Comparison of ENCODE assay signal across 18 cellular contexts in the genomic region with DNA sequence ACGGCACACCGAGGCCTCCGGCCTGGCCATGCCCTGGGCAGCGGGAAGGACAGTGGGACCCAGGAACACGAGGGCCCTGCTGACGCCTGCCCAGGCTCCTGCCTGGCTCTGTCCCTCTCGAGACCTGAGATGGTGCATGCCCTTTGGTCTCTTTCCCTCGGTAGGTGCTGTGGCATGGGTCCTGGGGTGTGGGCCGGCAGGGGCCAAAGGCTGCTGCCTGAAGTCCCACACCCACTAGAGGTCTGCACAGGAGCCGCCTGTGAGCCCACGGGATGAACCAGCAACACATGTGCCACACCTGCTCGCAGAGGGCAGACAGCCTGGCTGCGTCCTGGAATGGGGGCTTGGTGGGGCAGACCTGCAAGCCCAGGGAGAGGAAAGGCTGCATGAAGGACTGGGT.
DNase-seq lines count a peak whose midpoint lies in the region; ATAC-seq and TF ChIP-seq lines count a peak whose summit lies in the region.
"Had no signal": no experiment of that assay in that cellular context is flagged by ENCODE, and none has a peak within 500 bp of the region (broad histone marks: within the 10 kb centered on the region; RNA-seq: fewer than 3 reads in every experiment).

No MANE protein-coding gene starts in this region.

- no peak for ATAC-seq in Right ventricle myocardium inferior

- H3K9ac ChIP-seq in neuronal stem cell (ENCODE audit: low read depth, low read length, poor library complexity) (no peak overlapping the region), stomach smooth muscle (ENCODE audit: low read length in 2 of 2) (no peak overlapping the region), mammary epithelial cell (ENCODE audit: insufficient read depth, low read length) (no peak overlapping the region)

- H3K79me1 ChIP-seq in neuronal stem cell (ENCODE audit: low read depth, low read length), result no peaks in the 10 kb centered on the region

- H3K36me3 ChIP-seq in right atrium auricular region (no peaks in the 10 kb centered on the region), neuronal stem cell (replicated peaks in 1 of 2; ENCODE audit: control insufficient read depth in 2 of 2, insufficient read depth in 2 of 2, low read length in 2 of 2) (no peaks in the 10 kb centered on the region), stomach smooth muscle (ENCODE audit: control insufficient read depth in 2 of 2, insufficient read depth in 2 of 2, low read length in 2 of 2) (peaks cover 0 to 3% of the 10 kb centered on the region in 2 donors), mammary epithelial cell (ENCODE audit: insufficient read depth, low read length) (no peaks in the 10 kb centered on the region), thyroid gland (no peaks in the 10 kb centered on the region)
- H3K36me3 ChIP-seq: Peyer's patch had no signal

- H3K4me1 ChIP-seq in right atrium auricular region (peaks cover 0 to 48% of the 10 kb centered on the region in 2 donors), neuronal stem cell (ENCODE audit: control insufficient read depth in 2 of 2, insufficient read depth in 1 of 2, low read depth in 1 of 2, low read length in 2 of 2) (peaks cover 0 to 6% of the 10 kb centered on the region in 2 donors), stomach smooth muscle (ENCODE audit: control insufficient read depth, insufficient read depth, low read length) (peaks cover 45% of the 10 kb centered on the region), mammary epithelial cell (ENCODE audit: insufficient read depth, low read length) (no peaks in the 10 kb centered on the region), thyroid gland (peaks cover 4% of the 10 kb centered on the region in 2 donors)
- H3K4me1 ChIP-seq: Peyer's patch had no signal

- H3K27ac ChIP-seq in right atrium auricular region, result peak overlapping the region in 1 of 2 donors; percentile 79
- no peak overlapping the region for H3K27ac ChIP-seq in neuronal stem cell (replicated peaks; ENCODE audit: low read length)
- peak overlapping the region; percentile 99 for H3K27ac ChIP-seq in stomach smooth muscle (ENCODE audit: low read length)
- H3K27ac ChIP-seq in mammary epithelial cell (ENCODE audit: insufficient read depth, low read depth, low read length), result no peak overlapping the region
- no peak overlapping the region for H3K27ac ChIP-seq in thyroid gland

- H2BK5ac ChIP-seq in neuronal stem cell (ENCODE audit: low read length), result no peak overlapping the region

- no peak overlapping the region for H4K91ac ChIP-seq in neuronal stem cell (ENCODE audit: low read depth, low read length, poor library complexity)

- peaks cover 5% of the 10 kb centered on the region for H3K36me3 Mint-ChIP-seq in chondrocyte (ENCODE audit: low read depth)

- intact Hi-C loops in Right ventricle myocardium inferior (cut with DNase I), result no loop called here
- intact Hi-C loops in mammary epithelial cell (cut with micrococcal nuclease), result no loop called here
- intact Hi-C loops in thyroid gland (cut with DNase I), result no loop called here

- in situ Hi-C loops in mammary epithelial cell (cut with MboI; ENCODE audit: low sequenced_read_pairs in 2 of 2), result no loop called here

- no peaks in the 10 kb centered on the region for H3K9me3 Mint-ChIP-seq in chondrocyte (ENCODE audit: low read depth)

- dilution Hi-C loops in mammary epithelial cell (cut with HindIII; ENCODE audit: low sequenced_read_pairs), result no loop called here

- no peak overlapping the region for H2BK15ac ChIP-seq in neuronal stem cell (ENCODE audit: low read length)

- peak overlapping the region; percentile 73 for H3K14ac ChIP-seq in neuronal stem cell (ENCODE audit: low read length)

- no peak overlapping the region for H2BK120ac ChIP-seq in neuronal stem cell (ENCODE audit: low read depth, low read length)

- H3K18ac ChIP-seq in neuronal stem cell (ENCODE audit: low read length), result peak overlapping the region; percentile 75

- H3K4me1 Mint-ChIP-seq in chondrocyte (ENCODE audit: low read depth), result peaks cover 16% of the 10 kb centered on the region
- H3K4me1 Mint-ChIP-seq: CD14-positive monocyte had no signal

- H3K9me3 ChIP-seq in right atrium auricular region, result no peaks in the 10 kb centered on the region
- no peaks in the 10 kb centered on the region for H3K9me3 ChIP-seq in neuronal stem cell (replicated peaks in 1 of 2; ENCODE audit: control insufficient read depth in 2 of 2, insufficient read depth in 1 of 2, low read depth in 1 of 2, low read length in 2 of 2)
- no peaks in the 10 kb centered on the region for H3K9me3 ChIP-seq in stomach smooth muscle (ENCODE audit: control insufficient read depth in 2 of 2, low read length in 2 of 2)
- H3K9me3 ChIP-seq in mammary epithelial cell (replicated peaks; ENCODE audit: insufficient read depth, low read length), result no peaks in the 10 kb centered on the region
- no peaks in the 10 kb centered on the region for H3K9me3 ChIP-seq in thyroid gland
- H3K9me3 ChIP-seq: Peyer's patch had no signal

- no peaks in the 10 kb centered on the region for H3K79me2 ChIP-seq in mammary epithelial cell (ENCODE audit: insufficient read depth, low read length)

- H4K20me1 ChIP-seq in mammary epithelial cell (ENCODE audit: insufficient read depth, low read length), result no peaks in the 10 kb centered on the region

- no peak overlapping the region for H3K23ac ChIP-seq in neuronal stem cell (ENCODE audit: low read depth, low read length, poor library complexity)

- no CpG with 5 or more reads among the region's 13 CpGs for WGBS in neuronal stem cell (ENCODE audit: extremely low coverage in 2 of 2, insufficient read length in 2 of 2, insufficient replicate concordance in 1 of 2), 2 donors
- WGBS in mammary epithelial cell (ENCODE audit: low coverage, missing lambda C conversion rate), result 100% methylated on average over 9 of the region's 13 CpGs
- WGBS in thyroid gland, 2 donors, result 89 to 96% methylated on average over 12 to 13 of the region's 13 CpGs

- no peak overlapping the region for H3K27ac Mint-ChIP-seq in chondrocyte (ENCODE audit: unreplicated experiment)

- H3K4ac ChIP-seq in neuronal stem cell (ENCODE audit: low read length), result no peak overlapping the region

- TF ChIP-seq POLR2A in thyroid gland (IDR thresholded peaks at IDR 0.05), result no peak

- no peak overlapping the region for H2BK12ac ChIP-seq in neuronal stem cell (ENCODE audit: low read length)

- no peak overlapping the region for H2AK5ac ChIP-seq in neuronal stem cell (ENCODE audit: low read depth, low read length)

- H4K8ac ChIP-seq in neuronal stem cell (ENCODE audit: low read depth, low read length), result no peak overlapping the region

- no peak overlapping the region for H3K4me3 Mint-ChIP-seq in chondrocyte (ENCODE audit: unreplicated experiment)
- H3K4me3 Mint-ChIP-seq: CD14-positive monocyte had no signal

- no peak for TF ChIP-seq CTCF in right atrium auricular region (IDR thresholded peaks at IDR 0.05)
- no peak for TF ChIP-seq CTCF in chondrocyte (IDR thresholded peaks at IDR 0.05)
- no peak for TF ChIP-seq CTCF in mammary epithelial cell (conservative IDR thresholded peaks at IDR 0.05 in 1 of 2, IDR thresholded peaks at IDR 0.05 in 1 of 2; ENCODE audit: extremely low read depth in 1 of 2, insufficient read depth in 1 of 2, low read depth in 1 of 2, low read length in 2 of 2)
- no peak for TF ChIP-seq CTCF in thyroid gland (IDR thresholded peaks at IDR 0.05)

- no TSS peak for BruUV-seq in mammary epithelial cell (replicated peaks; lab: Mats Ljungman, UMichigan)

- no peak overlapping the region for H3K4me3 ChIP-seq in right atrium auricular region
- H3K4me3 ChIP-seq in neuronal stem cell (ENCODE audit: low read length in 2 of 2), result no peak overlapping the region
- no peak overlapping the region for H3K4me3 ChIP-seq in stomach smooth muscle (ENCODE audit: low read length in 2 of 2)
- H3K4me3 ChIP-seq in mammary epithelial cell (replicated peaks in 1 of 3; ENCODE audit: insufficient read depth in 1 of 3, low read depth in 2 of 3, low read length in 3 of 3), result no peak overlapping the region
- H3K4me3 ChIP-seq in thyroid gland (replicated peaks in 1 of 3), result no peak overlapping the region
- H3K4me3 ChIP-seq: Peyer's patch had no signal

- H2AFZ ChIP-seq in neuronal stem cell (ENCODE audit: low read length), result no peak overlapping the region
- H2AFZ ChIP-seq in mammary epithelial cell (ENCODE audit: low read depth, low read length), result no peak overlapping the region

- H3K4me2 ChIP-seq in neuronal stem cell (ENCODE audit: insufficient read depth, low read length, poor library complexity, severe bottlenecking) (no peak overlapping the region), mammary epithelial cell (ENCODE audit: insufficient read depth, low read depth, low read length) (no peak overlapping the region)

- H3K27me3 ChIP-seq in right atrium auricular region (no peaks in the 10 kb centered on the region), neuronal stem cell (ENCODE audit: control insufficient read depth in 3 of 3, insufficient read depth in 3 of 3, low read depth in 1 of 3, low read length in 3 of 3) (no peaks in the 10 kb centered on the region), stomach smooth muscle (ENCODE audit: control insufficient read depth in 1 of 2, insufficient read depth in 2 of 2, low read length in 2 of 2) (no peaks in the 10 kb centered on the region), mammary epithelial cell (ENCODE audit: insufficient read depth, low read length) (no peaks in the 10 kb centered on the region), thyroid gland (no peaks in the 10 kb centered on the region)
- H3K27me3 ChIP-seq: Peyer's patch had no signal

- H3K27me3 Mint-ChIP-seq in chondrocyte (ENCODE audit: low read depth), result no peaks in the 10 kb centered on the region

- DNase-seq in Right ventricle myocardium inferior (ENCODE audit: missing footprints), result peak; percentile 56
- DNase-seq in right atrium auricular region (ENCODE audit: low spot score), result no peak
- peak; percentile 71 for DNase-seq in chondrocyte (ENCODE audit: low spot score)
- DNase-seq in neuronal stem cell (ENCODE audit: low spot score), result no peak
- no peak for DNase-seq in mammary epithelial cell
- DNase-seq in thyroid gland, result no peak
- DNase-seq in NCI-H1417 (lab: John Stamatoyannopoulos, UW), result no peak
- DNase-seq: 8988T, GDM1, Karpas-422, NCI-H1694 treated with DMSO at 0.1 percent for 48 hours, NCI-H2081 treated with DMSO at 0.1 percent for 48 hours, NCI-H2171 treated with DMSO at 0.1 percent for 48 hours, NCI-H524 treated with DMSO at 0.1 percent for 48 hours, NCI-H82 had no signal

- CTCF ChIA-PET in mammary epithelial cell (lab: Charles Lee; ENCODE audit: low non-redundant PET), result no interaction called here

Comparison
In these comparisons a context has a peak if more than half of its experiments do, and no peak if none do; other contexts are left out.
1. DNase-seq: peak in Right ventricle myocardium inferior (single experiment) and chondrocyte (single experiment); none in right atrium auricular region (single experiment), neuronal stem cell (single experiment), mammary epithelial cell (single experiment), thyroid gland (0 of 2) and NCI-H1417 (0 of 3).